Comparison of ENCODE assay signal across 13 cellular contexts in genomic region chr18:75227535-75227934, GRCh38. TPM values are rescaled to one million over a fixed set of nuclear protein-coding genes. Genes with fewer than 3 reads are reported as not detected.
DNase-seq lines count a peak whose midpoint lies in the region; ATAC-seq, FAIRE-seq and TF ChIP-seq lines count a peak whose summit lies in the region.
"Had no signal": no experiment of that assay in that cellular context is flagged by ENCODE, and none has a peak within 500 bp of the region (broad histone marks: within the 10 kb centered on the region; RNA-seq: fewer than 3 reads in every experiment).

No MANE protein-coding gene starts in this region.

- intact Hi-C loops in CD8-positive, alpha-beta T cell (cut with DNase I, micrococcal nuclease) = loop anchor here in 1 of 2 experiments (2.0 kb wide), 2 partner anchors 17 to 19 kb away; partner anchors contain the start of gene TSHZ1
- intact Hi-C loops in kidney (cut with DNase I) = no loop called here
- intact Hi-C loops in adrenal gland (cut with DNase I) = no loop called here

- H3K4me1 ChIP-seq in CD8-positive, alpha-beta T cell (ENCODE audit: insufficient read depth, low read length) = peaks cover 54% of the 10 kb centered on the region
- H3K4me1 ChIP-seq in kidney (ENCODE audit: control insufficient read depth in 1 of 2, insufficient read depth in 1 of 2, low read depth in 1 of 2, low read length in 2 of 2) (peaks cover 15 to 21% of the 10 kb centered on the region in 2 donors), skeletal muscle satellite cell (ENCODE audit: control insufficient read depth, insufficient read depth, low read length) (peaks cover 25% of the 10 kb centered on the region), adrenal gland (replicated peaks in 1 of 2) (peaks cover 11 to 52% of the 10 kb centered on the region in 2 donors)

- peaks cover 10% of the 10 kb centered on the region for H3K36me3 Mint-ChIP-seq in CD8-positive, alpha-beta T cell
- H3K36me3 Mint-ChIP-seq in brain = peaks cover 21% of the 10 kb centered on the region

- TF ChIP-seq CTCF in CD8-positive, alpha-beta T cell (IDR thresholded peaks at IDR 0.05) = no peak
- TF ChIP-seq CTCF in brain (conservative IDR thresholded peaks at IDR 0.05) (no peak), kidney (IDR thresholded peaks at IDR 0.05; ENCODE audit: borderline replicate concordance, extremely low read depth, insufficient read depth) (no peak), adrenal gland (IDR thresholded peaks at IDR 0.05) (no peak)

- H3K4me1 Mint-ChIP-seq in CD8-positive, alpha-beta T cell (ENCODE audit: low read depth) = peaks cover 69% of the 10 kb centered on the region
- peaks cover 89% of the 10 kb centered on the region for H3K4me1 Mint-ChIP-seq in brain

- POLR2A ChIA-PET in CD8-positive, alpha-beta T cell (lab: Charles Lee) = interaction anchor here (0.9 to 1.7 kb wide), 3 partner anchors 13 to 19 kb away, joined by 3 to 5 read pairs (median 4); partner anchors contain the start of gene TSHZ1

- no peak for FAIRE-seq in kidney (lab: Jason Lieb, UNC)

- H3K36me3 ChIP-seq in CD8-positive, alpha-beta T cell (ENCODE audit: insufficient read depth, low read length) = peaks cover 6% of the 10 kb centered on the region
- no peaks in the 10 kb centered on the region for H3K36me3 ChIP-seq in kidney (ENCODE audit: control insufficient read depth in 1 of 2, insufficient read depth in 2 of 2, low read length in 2 of 2)
- peaks cover 2% of the 10 kb centered on the region for H3K36me3 ChIP-seq in skeletal muscle satellite cell (ENCODE audit: insufficient read depth, low read length)
- H3K36me3 ChIP-seq in adrenal gland (replicated peaks in 1 of 2) = no peaks in the 10 kb centered on the region

- H3K4me2 ChIP-seq in skeletal muscle satellite cell (ENCODE audit: low read length) = peak overlapping the region; percentile 69

- DNase-seq in CD8-positive, alpha-beta T cell = no peak
- DNase-seq in kidney (no peak), adrenal gland (no peak), LoVo (ENCODE audit: low spot score) (no peak), activated gamma-delta T cell (lab: John Stamatoyannopoulos, UW) (no peak), NCI-H446 treated with DMSO at 0.1 percent for 48 hours (lab: John Stamatoyannopoulos, UW) (no peak)
- DNase-seq: activated CD4-positive, alpha-beta T cell treated with anti-CD3 and anti-CD28 coated beads, Interleukin-2, amount 10 ng/mL, durations not matched to agents 7 days and 5 days; activated T-cell treated with anti-CD3 and anti-CD28 coated beads, Interleukin-2, amount 50 U/mL, for 1 hour; DMS79; MM.1S; NCI-H2081 treated with DMSO at 0.1 percent for 48 hours had no signal

- peak overlapping the region; percentile 8 for H3K4me3 Mint-ChIP-seq in CD8-positive, alpha-beta T cell
- H3K4me3 Mint-ChIP-seq in brain = peak overlapping the region in 4 of 5 experiments; percentile 46 to 86 (median 82)
- H3K4me3 Mint-ChIP-seq: activated CD4-positive, alpha-beta T cell treated with anti-CD3 and anti-CD28 coated beads, Interleukin-2, amount 10 ng/mL, durations not matched to agents 7 days and 5 days had no signal

- H3K4me3 ChIP-seq in CD8-positive, alpha-beta T cell (ENCODE audit: low read depth, low read length) = no peak overlapping the region
- H3K4me3 ChIP-seq in kidney (ENCODE audit: low read length in 2 of 2) = peak overlapping the region; percentile 20 to 54
- H3K4me3 ChIP-seq in skeletal muscle satellite cell (ENCODE audit: low read length) = no peak overlapping the region
- H3K4me3 ChIP-seq in adrenal gland = peak overlapping the region in 1 of 4 donors; percentile 50

- H3K27me3 ChIP-seq in CD8-positive, alpha-beta T cell (ENCODE audit: insufficient read depth, low read length) = no peaks in the 10 kb centered on the region
- H3K27me3 ChIP-seq in skeletal muscle satellite cell (ENCODE audit: control insufficient read depth, insufficient read depth, low read length) = no peaks in the 10 kb centered on the region
- H3K27me3 ChIP-seq in adrenal gland = no peaks in the 10 kb centered on the region

- no peak overlapping the region for H3K27ac ChIP-seq in CD8-positive, alpha-beta T cell (ENCODE audit: low read depth, low read length)
- H3K27ac ChIP-seq in kidney (ENCODE audit: low read depth in 2 of 2, low read length in 2 of 2) (peak overlapping the region in 1 of 2 donors; percentile 84), adrenal gland (peak overlapping the region in 2 of 5 donors; percentile 1 to 65)

- TF ChIP-seq POLR2A in adrenal gland (IDR thresholded peaks at IDR 0.05) = no peak

- no peak overlapping the region for H3K27ac Mint-ChIP-seq in CD8-positive, alpha-beta T cell
- H3K27ac Mint-ChIP-seq in brain = peak overlapping the region in 3 of 5 experiments; percentile 92 to 97 (median 94)

- CTCF ChIA-PET in CD8-positive, alpha-beta T cell (lab: Charles Lee) = interaction anchor here (0.9 kb wide), 1 partner anchor 52 kb away, joined by 3 read pairs; no protein-coding TSS in a partner anchor

- H3K9ac ChIP-seq in kidney (ENCODE audit: low read length in 2 of 2) (peak overlapping the region in 1 of 2 donors; percentile 31), skeletal muscle satellite cell (ENCODE audit: low read depth, low read length) (no peak overlapping the region)

- 26 to 46% (median 34%) methylated on average over 6 of the region's 6 CpGs for WGBS in adrenal gland, 4 donors

- no peak for ATAC-seq in CD8-positive, alpha-beta T cell

- no peaks in the 10 kb centered on the region for H3K27me3 Mint-ChIP-seq in CD8-positive, alpha-beta T cell (ENCODE audit: low read depth)
- H3K27me3 Mint-ChIP-seq in brain = no peaks in the 10 kb centered on the region
- H3K27me3 Mint-ChIP-seq: activated CD4-positive, alpha-beta T cell treated with anti-CD3 and anti-CD28 coated beads, Interleukin-2, amount 10 ng/mL, durations not matched to agents 7 days and 5 days had no signal

- no peaks in the 10 kb centered on the region for H3K9me3 ChIP-seq in CD8-positive, alpha-beta T cell (ENCODE audit: low read length)
- H3K9me3 ChIP-seq in kidney (ENCODE audit: control insufficient read depth in 1 of 2, low read length in 2 of 2) = no peaks in the 10 kb centered on the region
- H3K9me3 ChIP-seq in skeletal muscle satellite cell (replicated peaks; ENCODE audit: low read length) = no peaks in the 10 kb centered on the region
- no peaks in the 10 kb centered on the region for H3K9me3 ChIP-seq in adrenal gland (replicated peaks in 1 of 3)

- H3K9me3 Mint-ChIP-seq in CD8-positive, alpha-beta T cell = no peaks in the 10 kb centered on the region
- H3K9me3 Mint-ChIP-seq in brain = no peaks in the 10 kb centered on the region
- H3K9me3 Mint-ChIP-seq: activated CD4-positive, alpha-beta T cell treated with anti-CD3 and anti-CD28 coated beads, Interleukin-2, amount 10 ng/mL, durations not matched to agents 7 days and 5 days had no signal

RNA-seq across cellular contexts. Expression of gene TSHZ1, which starts 16.9 kb away (rescaled TPM):
- 10 to 100 TPM; 21.5 to 23.4 TPM for total RNA-seq in CD8-positive, alpha-beta T cell
- polyA plus RNA-seq in brain (ENCODE audit: insufficient read depth, low read depth, low replicate concordance) = 35.6 TPM
- total RNA-seq in kidney = 31.3 TPM
- polyA plus RNA-seq in kidney (ENCODE audit: insufficient read depth, low read depth, low replicate concordance) = 7.0 TPM
- total RNA-seq in skeletal muscle satellite cell (2012; rRNA removed) = 4.6 and 6.1 TPM in 2 replicates
- total RNA-seq in adrenal gland = 10 to 100 TPM; 10.2 to 25.0 (median 18.0) TPM
- polyA plus RNA-seq in adrenal gland = 10 to 100 TPM in 1 of 3 donors, 1 to 10 TPM in 2; 6.8 to 10.1 (median 7.7) TPM

RNA-seq across cellular contexts. Expression of gene PTGR3, which starts 18.6 kb away (rescaled TPM):
- 1 to 10 TPM; 6.3 to 7.8 TPM for total RNA-seq in CD8-positive, alpha-beta T cell
- polyA plus RNA-seq in brain (ENCODE audit: insufficient read depth, low read depth, low replicate concordance) (30.8 TPM), kidney (ENCODE audit: insufficient read depth, low read depth, low replicate concordance) (21.1 TPM), adrenal gland (10 to 100 TPM in 1 of 3 donors, 1 to 10 TPM in 2; 9.6 to 16.3 (median 9.9) TPM)
- total RNA-seq in kidney (36.8 TPM), adrenal gland (10 to 100 TPM in 7 of 8 donors, 1 to 10 TPM in 1; 8.8 to 40.2 (median 24.1) TPM)
- 9.9 and 12.7 TPM in 2 replicates for total RNA-seq in skeletal muscle satellite cell (2012; rRNA removed)

Comparison
In these comparisons a context has a peak if more than half of its experiments do, and no peak if none do; other contexts are left out.
1. H3K4me3 ChIP-seq: peak in kidney (2 of 2); none in CD8-positive, alpha-beta T cell (single experiment) and skeletal muscle satellite cell (single experiment).